1 cellular context compared by ENCODE assay signal in the genomic region with DNA sequence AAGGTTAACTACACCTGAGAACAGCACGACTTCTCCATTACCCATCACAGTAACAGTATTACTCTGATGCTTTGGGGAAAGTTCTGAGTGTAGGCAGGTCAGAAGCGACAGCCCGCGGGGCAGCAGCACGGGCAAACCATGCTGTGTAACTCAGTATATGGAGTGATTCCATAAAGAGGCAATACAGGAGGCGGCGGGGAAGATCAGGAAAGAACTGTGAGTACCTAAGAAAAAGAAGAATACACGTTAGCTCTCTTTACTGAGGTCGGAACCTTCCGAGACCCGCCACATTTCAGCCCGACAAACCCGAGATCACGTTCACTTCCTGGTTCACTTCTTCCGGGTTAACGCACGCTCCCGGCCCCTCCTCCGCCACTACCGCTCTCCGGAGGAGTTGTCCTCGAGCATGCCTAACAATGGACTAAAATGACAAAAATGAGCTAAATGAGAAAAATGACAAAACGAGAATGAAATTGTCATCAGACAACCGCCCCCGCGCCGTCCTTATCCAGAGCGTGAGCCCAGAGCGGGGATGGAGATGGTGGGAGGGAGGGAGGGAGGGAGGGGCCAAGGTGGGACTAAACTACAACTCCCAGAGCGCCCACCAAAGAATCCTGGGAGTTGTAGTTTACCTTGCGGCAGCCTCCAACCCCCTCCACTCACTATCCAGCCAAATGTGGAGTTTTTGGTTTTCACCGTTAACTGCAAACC.
TF ChIP-seq lines count a peak whose summit lies in the region.

Gene MTRF1 (minus strand): TSS at position 316 of the 711 bp plus-strand sequence. CDS start 2,669 bp downstream, outside the sequence.

TF ChIP-seq in HepG2, 621 proteins besides CTCF, POLR2A, EP300 and RAD21 (continued from another document and continues in another):
- TF ChIP-seq, protein P1, sequence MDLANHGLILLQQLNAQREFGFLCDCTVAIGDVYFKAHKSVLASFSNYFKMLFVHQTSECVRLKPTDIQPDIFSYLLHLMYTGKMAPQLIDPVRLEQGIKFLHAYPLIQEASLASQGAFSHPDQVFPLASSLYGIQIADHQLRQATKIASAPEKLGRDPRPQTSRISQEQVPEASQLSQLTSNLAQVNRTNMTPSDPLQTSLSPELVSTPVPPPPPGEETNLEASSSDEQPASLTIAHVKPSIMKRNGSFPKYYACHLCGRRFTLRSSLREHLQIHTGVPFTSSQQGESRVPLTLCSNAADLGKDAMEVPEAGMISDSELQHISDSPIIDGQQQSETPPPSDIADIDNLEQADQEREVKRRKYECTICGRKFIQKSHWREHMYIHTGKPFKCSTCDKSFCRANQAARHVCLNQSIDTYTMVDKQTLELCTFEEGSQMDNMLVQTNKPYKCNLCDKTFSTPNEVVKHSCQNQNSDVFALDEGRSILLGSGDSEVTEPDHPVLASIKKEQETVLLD (CRISPR knock-in tag; IDR thresholded peaks at IDR 0.05; ENCODE audit: low read depth), result no peak
- TF ChIP-seq ZFP82 (CRISPR knock-in tag; IDR thresholded peaks at IDR 0.05; ENCODE audit: borderline replicate concordance), result no peak
- TF ChIP-seq PHF8 (CRISPR knock-in tag; IDR thresholded peaks at IDR 0.05), result peak; percentile 66
- TF ChIP-seq SP4 (CRISPR knock-in tag; IDR thresholded peaks at IDR 0.05), result 0 out of 2 replicates have a peak, but pooled peaks have one; percentile 33
- TF ChIP-seq KDM3A (CRISPR knock-in tag; IDR thresholded peaks at IDR 0.05; ENCODE audit: low read depth), result no peak
- TF ChIP-seq SAP130 (CRISPR knock-in tag; IDR thresholded peaks at IDR 0.05; ENCODE audit: low read depth), result peak; percentile 83
- TF ChIP-seq TBL1XR1 (IDR thresholded peaks at IDR 0.05; ENCODE audit: borderline replicate concordance, low read length, partially characterized antibody), result peak; percentile 43
- TF ChIP-seq ATF2 (CRISPR knock-in tag; IDR thresholded peaks at IDR 0.05), result peak; percentile 18; the same call in 1 of the 2 replicates
- no peak for TF ChIP-seq ZFP36 (IDR thresholded peaks at IDR 0.05; ENCODE audit: borderline replicate concordance, low read depth, low read length, partially characterized antibody)
- TF ChIP-seq, protein P2, sequence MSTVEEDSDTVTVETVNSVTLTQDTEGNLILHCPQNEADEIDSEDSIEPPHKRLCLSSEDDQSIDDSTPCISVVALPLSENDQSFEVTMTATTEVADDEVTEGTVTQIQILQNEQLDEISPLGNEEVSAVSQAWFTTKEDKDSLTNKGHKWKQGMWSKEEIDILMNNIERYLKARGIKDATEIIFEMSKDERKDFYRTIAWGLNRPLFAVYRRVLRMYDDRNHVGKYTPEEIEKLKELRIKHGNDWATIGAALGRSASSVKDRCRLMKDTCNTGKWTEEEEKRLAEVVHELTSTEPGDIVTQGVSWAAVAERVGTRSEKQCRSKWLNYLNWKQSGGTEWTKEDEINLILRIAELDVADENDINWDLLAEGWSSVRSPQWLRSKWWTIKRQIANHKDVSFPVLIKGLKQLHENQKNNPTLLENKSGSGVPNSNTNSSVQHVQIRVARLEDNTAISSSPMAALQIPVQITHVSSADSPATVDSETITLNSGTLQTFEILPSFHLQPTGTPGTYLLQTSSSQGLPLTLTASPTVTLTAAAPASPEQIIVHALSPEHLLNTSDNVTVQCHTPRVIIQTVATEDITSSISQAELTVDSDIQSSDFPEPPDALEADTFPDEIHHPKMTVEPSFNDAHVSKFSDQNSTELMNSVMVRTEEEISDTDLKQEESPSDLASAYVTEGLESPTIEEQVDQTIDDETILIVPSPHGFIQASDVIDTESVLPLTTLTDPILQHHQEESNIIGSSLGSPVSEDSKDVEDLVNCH (CRISPR knock-in tag; IDR thresholded peaks at IDR 0.05), result no peak
- TF ChIP-seq CBX5 (CRISPR knock-in tag; IDR thresholded peaks at IDR 0.05; ENCODE audit: borderline replicate concordance), result peak; percentile 24; the same call in 1 of the 2 replicates
- peak; percentile 51 for TF ChIP-seq SALL1 (CRISPR knock-in tag; IDR thresholded peaks at IDR 0.05)
- TF ChIP-seq SATB2 (CRISPR knock-in tag; IDR thresholded peaks at IDR 0.05), result no peak
- TF ChIP-seq SOX13 (IDR thresholded peaks at IDR 0.05), result no peak
- TF ChIP-seq SOX13 (CRISPR knock-in tag; conservative IDR thresholded peaks at IDR 0.05 in 1 of 2, IDR thresholded peaks at IDR 0.05 in 1 of 2), result no peak
- TF ChIP-seq RFX5 (IDR thresholded peaks at IDR 0.05; ENCODE audit: low read depth, low read length), result no peak
- TF ChIP-seq ZNF589 (CRISPR knock-in tag; conservative IDR thresholded peaks at IDR 0.05), result no peak
- peak; percentile 59; the same call in 1 of the 2 replicates for TF ChIP-seq YEATS2 (CRISPR knock-in tag; IDR thresholded peaks at IDR 0.05; ENCODE audit: borderline replicate concordance)
- peak; percentile 90 for TF ChIP-seq GABPA (IDR thresholded peaks at IDR 0.05; ENCODE audit: low read depth, low read length)
- TF ChIP-seq GABPA (CRISPR knock-in tag; IDR thresholded peaks at IDR 0.05; ENCODE audit: low read depth), result peak; percentile 98
- no peak for TF ChIP-seq NFE2 (CRISPR knock-in tag; IDR thresholded peaks at IDR 0.05)
- TF ChIP-seq ZNF292 (CRISPR knock-in tag; IDR thresholded peaks at IDR 0.05; ENCODE audit: borderline replicate concordance, low read depth), result 0 out of 2 replicates have a peak, but pooled peaks have one; percentile 36
- no peak for TF ChIP-seq ZC3H13 (CRISPR knock-in tag; IDR thresholded peaks at IDR 0.05)
- TF ChIP-seq ZNF143 (CRISPR knock-in tag; IDR thresholded peaks at IDR 0.05), result peak; percentile 90
- TF ChIP-seq ZBTB25 (CRISPR knock-in tag; IDR thresholded peaks at IDR 0.05), result 0 out of 2 replicates have a peak, but pooled peaks have one; percentile 25
- peak; percentile 36; the same call in 1 of the 2 replicates for TF ChIP-seq MYC (CRISPR knock-in tag; IDR thresholded peaks at IDR 0.05; ENCODE audit: borderline replicate concordance)
- TF ChIP-seq POLR2AphosphoS5 (IDR thresholded peaks at IDR 0.05; ENCODE audit: low read depth, low read length), result peak; percentile 70; the same call in 1 of the 2 replicates
- no peak for TF ChIP-seq ZNF367 (CRISPR knock-in tag; IDR thresholded peaks at IDR 0.05; ENCODE audit: borderline replicate concordance)
- TF ChIP-seq, protein P3, sequence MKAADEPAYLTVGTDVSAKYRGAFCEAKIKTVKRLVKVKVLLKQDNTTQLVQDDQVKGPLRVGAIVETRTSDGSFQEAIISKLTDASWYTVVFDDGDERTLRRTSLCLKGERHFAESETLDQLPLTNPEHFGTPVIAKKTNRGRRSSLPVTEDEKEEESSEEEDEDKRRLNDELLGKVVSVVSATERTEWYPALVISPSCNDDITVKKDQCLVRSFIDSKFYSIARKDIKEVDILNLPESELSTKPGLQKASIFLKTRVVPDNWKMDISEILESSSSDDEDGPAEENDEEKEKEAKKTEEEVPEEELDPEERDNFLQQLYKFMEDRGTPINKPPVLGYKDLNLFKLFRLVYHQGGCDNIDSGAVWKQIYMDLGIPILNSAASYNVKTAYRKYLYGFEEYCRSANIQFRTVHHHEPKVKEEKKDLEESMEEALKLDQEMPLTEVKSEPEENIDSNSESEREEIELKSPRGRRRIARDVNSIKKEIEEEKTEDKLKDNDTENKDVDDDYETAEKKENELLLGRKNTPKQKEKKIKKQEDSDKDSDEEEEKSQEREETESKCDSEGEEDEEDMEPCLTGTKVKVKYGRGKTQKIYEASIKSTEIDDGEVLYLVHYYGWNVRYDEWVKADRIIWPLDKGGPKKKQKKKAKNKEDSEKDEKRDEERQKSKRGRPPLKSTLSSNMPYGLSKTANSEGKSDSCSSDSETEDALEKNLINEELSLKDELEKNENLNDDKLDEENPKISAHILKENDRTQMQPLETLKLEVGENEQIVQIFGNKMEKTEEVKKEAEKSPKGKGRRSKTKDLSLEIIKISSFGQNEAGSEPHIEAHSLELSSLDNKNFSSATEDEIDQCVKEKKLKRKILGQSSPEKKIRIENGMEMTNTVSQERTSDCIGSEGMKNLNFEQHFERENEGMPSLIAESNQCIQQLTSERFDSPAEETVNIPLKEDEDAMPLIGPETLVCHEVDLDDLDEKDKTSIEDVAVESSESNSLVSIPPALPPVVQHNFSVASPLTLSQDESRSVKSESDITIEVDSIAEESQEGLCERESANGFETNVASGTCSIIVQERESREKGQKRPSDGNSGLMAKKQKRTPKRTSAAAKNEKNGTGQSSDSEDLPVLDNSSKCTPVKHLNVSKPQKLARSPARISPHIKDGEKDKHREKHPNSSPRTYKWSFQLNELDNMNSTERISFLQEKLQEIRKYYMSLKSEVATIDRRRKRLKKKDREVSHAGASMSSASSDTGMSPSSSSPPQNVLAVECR (CRISPR knock-in tag; IDR thresholded peaks at IDR 0.05; ENCODE audit: borderline replicate concordance), result peak; percentile 74; the same call in 1 of the 2 replicates
- TF ChIP-seq SRF (IDR thresholded peaks at IDR 0.05; ENCODE audit: low read depth, low read length), result peak; percentile 55
- no peak for TF ChIP-seq ZNF124 (CRISPR knock-in tag; IDR thresholded peaks at IDR 0.05)
- no peak for TF ChIP-seq NCOA1 (CRISPR knock-in tag; IDR thresholded peaks at IDR 0.05)
- TF ChIP-seq, protein P4, sequence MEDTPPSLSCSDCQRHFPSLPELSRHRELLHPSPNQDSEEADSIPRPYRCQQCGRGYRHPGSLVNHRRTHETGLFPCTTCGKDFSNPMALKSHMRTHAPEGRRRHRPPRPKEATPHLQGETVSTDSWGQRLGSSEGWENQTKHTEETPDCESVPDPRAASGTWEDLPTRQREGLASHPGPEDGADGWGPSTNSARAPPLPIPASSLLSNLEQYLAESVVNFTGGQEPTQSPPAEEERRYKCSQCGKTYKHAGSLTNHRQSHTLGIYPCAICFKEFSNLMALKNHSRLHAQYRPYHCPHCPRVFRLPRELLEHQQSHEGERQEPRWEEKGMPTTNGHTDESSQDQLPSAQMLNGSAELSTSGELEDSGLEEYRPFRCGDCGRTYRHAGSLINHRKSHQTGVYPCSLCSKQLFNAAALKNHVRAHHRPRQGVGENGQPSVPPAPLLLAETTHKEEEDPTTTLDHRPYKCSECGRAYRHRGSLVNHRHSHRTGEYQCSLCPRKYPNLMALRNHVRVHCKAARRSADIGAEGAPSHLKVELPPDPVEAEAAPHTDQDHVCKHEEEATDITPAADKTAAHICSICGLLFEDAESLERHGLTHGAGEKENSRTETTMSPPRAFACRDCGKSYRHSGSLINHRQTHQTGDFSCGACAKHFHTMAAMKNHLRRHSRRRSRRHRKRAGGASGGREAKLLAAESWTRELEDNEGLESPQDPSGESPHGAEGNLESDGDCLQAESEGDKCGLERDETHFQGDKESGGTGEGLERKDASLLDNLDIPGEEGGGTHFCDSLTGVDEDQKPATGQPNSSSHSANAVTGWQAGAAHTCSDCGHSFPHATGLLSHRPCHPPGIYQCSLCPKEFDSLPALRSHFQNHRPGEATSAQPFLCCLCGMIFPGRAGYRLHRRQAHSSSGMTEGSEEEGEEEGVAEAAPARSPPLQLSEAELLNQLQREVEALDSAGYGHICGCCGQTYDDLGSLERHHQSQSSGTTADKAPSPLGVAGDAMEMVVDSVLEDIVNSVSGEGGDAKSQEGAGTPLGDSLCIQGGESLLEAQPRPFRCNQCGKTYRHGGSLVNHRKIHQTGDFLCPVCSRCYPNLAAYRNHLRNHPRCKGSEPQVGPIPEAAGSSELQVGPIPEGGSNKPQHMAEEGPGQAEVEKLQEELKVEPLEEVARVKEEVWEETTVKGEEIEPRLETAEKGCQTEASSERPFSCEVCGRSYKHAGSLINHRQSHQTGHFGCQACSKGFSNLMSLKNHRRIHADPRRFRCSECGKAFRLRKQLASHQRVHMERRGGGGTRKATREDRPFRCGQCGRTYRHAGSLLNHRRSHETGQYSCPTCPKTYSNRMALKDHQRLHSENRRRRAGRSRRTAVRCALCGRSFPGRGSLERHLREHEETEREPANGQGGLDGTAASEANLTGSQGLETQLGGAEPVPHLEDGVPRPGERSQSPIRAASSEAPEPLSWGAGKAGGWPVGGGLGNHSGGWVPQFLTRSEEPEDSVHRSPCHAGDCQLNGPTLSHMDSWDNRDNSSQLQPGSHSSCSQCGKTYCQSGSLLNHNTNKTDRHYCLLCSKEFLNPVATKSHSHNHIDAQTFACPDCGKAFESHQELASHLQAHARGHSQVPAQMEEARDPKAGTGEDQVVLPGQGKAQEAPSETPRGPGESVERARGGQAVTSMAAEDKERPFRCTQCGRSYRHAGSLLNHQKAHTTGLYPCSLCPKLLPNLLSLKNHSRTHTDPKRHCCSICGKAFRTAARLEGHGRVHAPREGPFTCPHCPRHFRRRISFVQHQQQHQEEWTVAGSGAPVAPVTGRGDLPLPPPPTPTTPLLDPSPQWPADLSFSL (CRISPR knock-in tag; IDR thresholded peaks at IDR 0.05), result no peak
- no peak for TF ChIP-seq ZSCAN29 (CRISPR knock-in tag; conservative IDR thresholded peaks at IDR 0.05)
- TF ChIP-seq ZNF75D (CRISPR knock-in tag; IDR thresholded peaks at IDR 0.05; ENCODE audit: borderline replicate concordance), result no peak
- peak; percentile 45; the same call in 1 of the 2 replicates for TF ChIP-seq GMEB2 (CRISPR knock-in tag; IDR thresholded peaks at IDR 0.05; ENCODE audit: low read depth)
- peak; percentile 37; the same call in 1 of the 2 replicates for TF ChIP-seq ERF (CRISPR knock-in tag; IDR thresholded peaks at IDR 0.05)
